In the genomic region with DNA sequence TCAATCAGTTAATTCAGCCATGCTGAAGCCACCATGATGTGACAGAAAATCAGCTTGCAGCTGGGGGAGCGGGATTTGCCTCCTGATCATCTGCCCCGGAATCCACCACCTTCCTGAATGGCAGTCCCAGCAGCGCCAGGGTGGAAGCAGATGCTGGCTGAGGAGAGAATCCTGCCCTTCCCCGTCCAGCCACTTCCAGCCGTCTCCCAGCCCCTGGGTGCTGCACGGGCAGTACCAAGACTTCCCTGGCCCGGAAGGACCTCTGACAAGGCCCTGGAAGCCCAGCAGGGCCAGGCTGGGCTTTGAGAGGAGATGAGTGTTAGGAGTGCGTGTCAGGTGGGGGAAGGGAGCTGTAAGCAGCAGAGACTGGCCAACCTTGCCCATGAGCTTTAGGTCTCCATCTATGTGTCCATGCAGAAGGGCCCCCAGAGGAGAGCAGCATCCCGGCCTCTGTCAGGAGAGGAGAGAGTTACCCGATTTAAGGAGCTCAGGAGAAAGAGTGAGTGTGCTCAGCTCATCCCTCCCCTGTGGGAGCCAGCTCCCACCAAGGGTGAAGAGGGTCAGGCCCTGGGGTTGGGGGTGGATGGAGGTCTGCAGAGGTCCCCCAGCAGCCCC, we compare ENCODE assay signal across 16 cellular contexts.
DNase-seq lines count a peak whose midpoint lies in the region; ATAC-seq and TF ChIP-seq lines count a peak whose summit lies in the region.
"Had no signal": no experiment of that assay in that cellular context is flagged by ENCODE, and none has a peak within 500 bp of the region (broad histone marks: within the 10 kb centered on the region; RNA-seq: fewer than 3 reads in every experiment).

No MANE protein-coding gene starts in this region.

- H3K27me3 ChIP-seq in Loucy (ENCODE audit: insufficient read depth, low read length, poor library complexity, severe bottlenecking) (no peaks in the 10 kb centered on the region), endodermal cell (ENCODE audit: control insufficient read depth, insufficient read depth, low read length, poor library complexity, severe bottlenecking) (no peaks in the 10 kb centered on the region), psoas muscle (ENCODE audit: insufficient read depth in 3 of 3, low read length in 2 of 3) (no peaks in the 10 kb centered on the region)
- H3K27me3 ChIP-seq: SJCRH30 had no signal

- H3K9ac ChIP-seq in Loucy (ENCODE audit: low read depth, low read length, poor library complexity, severe bottlenecking): peak overlapping the region; percentile 62
- H3K9ac ChIP-seq in endodermal cell (ENCODE audit: extremely low read depth, low read length, poor library complexity, severe bottlenecking): no peak overlapping the region

- H3K4me1 Mint-ChIP-seq in activated CD8-positive, alpha-beta T cell treated with anti-CD3 and anti-CD28 coated beads, Interleukin-2, amount 10 ng/mL, durations not matched to agents 7 days and 5 days (ENCODE audit: low read depth): peaks cover 23% of the 10 kb centered on the region
- H3K4me1 Mint-ChIP-seq in activated CD8-positive, alpha-beta T cell treated with anti-CD3 and anti-CD28 coated beads for 36 hours (ENCODE audit: low read depth): peaks cover 13% of the 10 kb centered on the region
- peaks cover 3% of the 10 kb centered on the region for H3K4me1 Mint-ChIP-seq in endodermal cell
- peaks cover 9 to 22% of the 10 kb centered on the region in 2 donors for H3K4me1 Mint-ChIP-seq in stimulated activated naive B cell treated with anti-CD40 and anti-IgM and Interleukin-4, amounts not matched to agents 10 μg/mL and 1 μg/mL and 100 μg/mL, for 72 hours

- intact Hi-C loops in activated CD8-positive, alpha-beta T cell treated with anti-CD3 and anti-CD28 coated beads for 36 hours (cut with micrococcal nuclease): no loop called here
- intact Hi-C loops in psoas muscle (cut with DNase I): no loop called here

- peak overlapping the region; percentile 83 for H3K4me2 ChIP-seq in Loucy (ENCODE audit: low read depth, low read length, poor library complexity, severe bottlenecking)

- no peaks in the 10 kb centered on the region for H3K79me2 ChIP-seq in Loucy (ENCODE audit: insufficient read depth, low read length)

- no peak for DNase-seq in activated CD8-positive, alpha-beta T cell treated with anti-CD3 and anti-CD28 coated beads, Interleukin-2, amount 10 ng/mL, durations not matched to agents 7 days and 5 days
- no peak for DNase-seq in activated CD8-positive, alpha-beta T cell treated with anti-CD3 and anti-CD28 coated beads for 36 hours
- DNase-seq in endodermal cell (peak; percentile 51), psoas muscle (no peak)
- no peak for DNase-seq in stimulated activated naive B cell treated with anti-CD40 and anti-IgM and Interleukin-4, amounts not matched to agents 10 μg/mL and 1 μg/mL and 100 μg/mL, for 72 hours
- DNase-seq in NK-92 treated with Interleukin-12 subunit alpha and Interleukin-12 subunit beta, amount 100 ng/mL, for 24 hours (lab: John Stamatoyannopoulos, UW): no peak
- DNase-seq: 8988T, COR-L47, H7, NCI-H187, NCI-H446, NCI-H69, SJCRH30 had no signal

- H3K4me1 ChIP-seq in Loucy (ENCODE audit: insufficient read depth, low read length, poor library complexity, severe bottlenecking): peaks cover 20% of the 10 kb centered on the region
- H3K4me1 ChIP-seq in endodermal cell (ENCODE audit: control insufficient read depth, insufficient read depth, low read length): no peaks in the 10 kb centered on the region
- no peaks in the 10 kb centered on the region for H3K4me1 ChIP-seq in psoas muscle

- no peaks in the 10 kb centered on the region for H3K9me3 Mint-ChIP-seq in activated CD8-positive, alpha-beta T cell treated with anti-CD3 and anti-CD28 coated beads, Interleukin-2, amount 10 ng/mL, durations not matched to agents 7 days and 5 days (ENCODE audit: insufficient read depth)
- H3K9me3 Mint-ChIP-seq in activated CD8-positive, alpha-beta T cell treated with anti-CD3 and anti-CD28 coated beads for 36 hours: peaks cover 5% of the 10 kb centered on the region
- peaks cover 19% of the 10 kb centered on the region for H3K9me3 Mint-ChIP-seq in endodermal cell
- H3K9me3 Mint-ChIP-seq in stimulated activated naive B cell treated with anti-CD40 and anti-IgM and Interleukin-4, amounts not matched to agents 10 μg/mL and 1 μg/mL and 100 μg/mL, for 72 hours: peaks cover 0 to 6% of the 10 kb centered on the region in 2 donors

- H3K9me3 ChIP-seq in Loucy (ENCODE audit: insufficient read depth, low read depth, low read length) (no peaks in the 10 kb centered on the region; the same call in 1 of the 2 replicates), endodermal cell (ENCODE audit: control insufficient read depth, low read length) (peaks cover 13% of the 10 kb centered on the region), psoas muscle (peaks cover 9% of the 10 kb centered on the region)

- H3F3A ChIP-seq in Loucy (ENCODE audit: low read depth): no peaks in the 10 kb centered on the region

- H3K36me3 ChIP-seq in Loucy (ENCODE audit: insufficient read depth, low read length) (no peaks in the 10 kb centered on the region), endodermal cell (ENCODE audit: control insufficient read depth, insufficient read depth, low read length) (no peaks in the 10 kb centered on the region), psoas muscle (ENCODE audit: insufficient read depth in 1 of 2, low read depth in 1 of 2) (no peaks in the 10 kb centered on the region)
- H3K36me3 ChIP-seq: SJCRH30 had no signal

- peaks cover 3% of the 10 kb centered on the region for H3K27me3 Mint-ChIP-seq in activated CD8-positive, alpha-beta T cell treated with anti-CD3 and anti-CD28 coated beads, Interleukin-2, amount 10 ng/mL, durations not matched to agents 7 days and 5 days (ENCODE audit: low read depth)
- H3K27me3 Mint-ChIP-seq in activated CD8-positive, alpha-beta T cell treated with anti-CD3 and anti-CD28 coated beads for 36 hours: no peaks in the 10 kb centered on the region
- no peaks in the 10 kb centered on the region for H3K27me3 Mint-ChIP-seq in endodermal cell (ENCODE audit: insufficient read depth)
- H3K27me3 Mint-ChIP-seq in stimulated activated naive B cell treated with anti-CD40 and anti-IgM and Interleukin-4, amounts not matched to agents 10 μg/mL and 1 μg/mL and 100 μg/mL, for 72 hours: no peaks in the 10 kb centered on the region

- TF ChIP-seq CTCF in activated CD8-positive, alpha-beta T cell treated with anti-CD3 and anti-CD28 coated beads for 36 hours (IDR thresholded peaks at IDR 0.05): no peak
- TF ChIP-seq CTCF in Loucy (conservative IDR thresholded peaks at IDR 0.05; ENCODE audit: low read length) (no peak), endodermal cell (conservative IDR thresholded peaks at IDR 0.05) (no peak), psoas muscle (IDR thresholded peaks at IDR 0.05) (no peak)

- H3K27ac ChIP-seq in endodermal cell (ENCODE audit: low read depth, low read length): no peak overlapping the region
- H3K27ac ChIP-seq in psoas muscle: no peak overlapping the region
- H3K27ac ChIP-seq: SJCRH30 had no signal

- CTCF ChIA-PET in activated CD8-positive, alpha-beta T cell treated with anti-CD3 and anti-CD28 coated beads, Interleukin-2, amount 10 ng/mL, durations not matched to agents 7 days and 5 days (lab: Charles Lee): interaction anchor here (1.8 to 2.8 kb wide), 2 partner anchors 9 to 14 kb away, joined by 6 to 24 read pairs; no protein-coding TSS in a partner anchor
- CTCF ChIA-PET in activated CD8-positive, alpha-beta T cell treated with anti-CD3 and anti-CD28 coated beads for 36 hours (lab: Charles Lee): interaction anchor here (2.9 kb wide), 1 partner anchor 9 kb away, joined by 21 read pairs; no protein-coding TSS in a partner anchor

- H3K27ac Mint-ChIP-seq in activated CD8-positive, alpha-beta T cell treated with anti-CD3 and anti-CD28 coated beads, Interleukin-2, amount 10 ng/mL, durations not matched to agents 7 days and 5 days: peak overlapping the region; percentile 85
- H3K27ac Mint-ChIP-seq in activated CD8-positive, alpha-beta T cell treated with anti-CD3 and anti-CD28 coated beads for 36 hours: no peak overlapping the region
- H3K27ac Mint-ChIP-seq in endodermal cell: no peak overlapping the region
- peak overlapping the region; percentile 75 for H3K27ac Mint-ChIP-seq in stimulated activated naive B cell treated with anti-CD40 and anti-IgM and Interleukin-4, amounts not matched to agents 10 μg/mL and 1 μg/mL and 100 μg/mL, for 72 hours
- H3K27ac Mint-ChIP-seq: CD14-positive monocyte had no signal

- no peaks in the 10 kb centered on the region for H4K20me1 ChIP-seq in Loucy (ENCODE audit: insufficient read depth, low read length, poor library complexity, severe bottlenecking)

- 90 to 100% methylated on average over 7 to 10 of the region's 10 CpGs for WGBS in endodermal cell (ENCODE audit: insufficient coverage in 1 of 2, insufficient read length in 1 of 2), 2 experiments
- WGBS in psoas muscle, 3 donors: 87 to 90% (median 87%) methylated on average over 10 of the region's 10 CpGs

- H2AFZ ChIP-seq in Loucy (ENCODE audit: low read length): peak overlapping the region; percentile 24

- peaks cover 5% of the 10 kb centered on the region for H3K36me3 Mint-ChIP-seq in activated CD8-positive, alpha-beta T cell treated with anti-CD3 and anti-CD28 coated beads, Interleukin-2, amount 10 ng/mL, durations not matched to agents 7 days and 5 days (ENCODE audit: low read depth)
- peaks cover 3% of the 10 kb centered on the region for H3K36me3 Mint-ChIP-seq in activated CD8-positive, alpha-beta T cell treated with anti-CD3 and anti-CD28 coated beads for 36 hours (ENCODE audit: low read depth)
- peaks cover 7% of the 10 kb centered on the region for H3K36me3 Mint-ChIP-seq in endodermal cell (ENCODE audit: low read depth)
- H3K36me3 Mint-ChIP-seq in stimulated activated naive B cell treated with anti-CD40 and anti-IgM and Interleukin-4, amounts not matched to agents 10 μg/mL and 1 μg/mL and 100 μg/mL, for 72 hours: peaks cover 18 to 35% of the 10 kb centered on the region in 2 donors

- H3K4me3 ChIP-seq in Loucy (ENCODE audit: low read length, poor library complexity, severe bottlenecking) (peak overlapping the region; percentile 65), endodermal cell (ENCODE audit: low read length) (no peak overlapping the region), psoas muscle (no peak overlapping the region)
- H3K4me3 ChIP-seq: SJCRH30 had no signal

- no peak for ATAC-seq in activated CD8-positive, alpha-beta T cell treated with anti-CD3 and anti-CD28 coated beads, Interleukin-2, amount 10 ng/mL, durations not matched to agents 7 days and 5 days
- no peak for ATAC-seq in activated CD8-positive, alpha-beta T cell treated with anti-CD3 and anti-CD28 coated beads for 36 hours
- ATAC-seq in stimulated activated naive B cell treated with anti-CD40 and anti-IgM and Interleukin-4, amounts not matched to agents 10 μg/mL and 1 μg/mL and 100 μg/mL, for 72 hours (replicated peaks): no peak
- no peak for ATAC-seq in HG03108 (IDR thresholded peaks at IDR 0.05; ENCODE audit: unreplicated experiment)
- ATAC-seq in psoas muscle: no peak

- POLR2A ChIA-PET in activated CD8-positive, alpha-beta T cell treated with anti-CD3 and anti-CD28 coated beads, Interleukin-2, amount 10 ng/mL, durations not matched to agents 7 days and 5 days (lab: Charles Lee): interaction anchor here (0.7 to 0.9 kb wide), 2 partner anchors 9 to 315 kb away, joined by 3 to 5 read pairs; no protein-coding TSS in a partner anchor
- POLR2A ChIA-PET in activated CD8-positive, alpha-beta T cell treated with anti-CD3 and anti-CD28 coated beads for 36 hours (lab: Charles Lee): interaction anchor here (0.7 kb wide), 1 partner anchor 520 kb away, joined by 3 read pairs; no protein-coding TSS in a partner anchor

- H3K4me3 Mint-ChIP-seq in activated CD8-positive, alpha-beta T cell treated with anti-CD3 and anti-CD28 coated beads, Interleukin-2, amount 10 ng/mL, durations not matched to agents 7 days and 5 days: peak overlapping the region; percentile 33
- H3K4me3 Mint-ChIP-seq in activated CD8-positive, alpha-beta T cell treated with anti-CD3 and anti-CD28 coated beads for 36 hours: no peak overlapping the region
- H3K4me3 Mint-ChIP-seq in endodermal cell: no peak overlapping the region
- H3K4me3 Mint-ChIP-seq in stimulated activated naive B cell treated with anti-CD40 and anti-IgM and Interleukin-4, amounts not matched to agents 10 μg/mL and 1 μg/mL and 100 μg/mL, for 72 hours: no peak overlapping the region

- no peaks in the 10 kb centered on the region for H3K9me2 ChIP-seq in Loucy (replicated peaks; ENCODE audit: low read depth, low read length)

Comparison
In these comparisons a context has a peak if more than half of its experiments do, and no peak if none do; other contexts are left out.
1. H3K27ac Mint-ChIP-seq: peak in activated CD8-positive, alpha-beta T cell treated with anti-CD3 and anti-CD28 coated beads, Interleukin-2, amount 10 ng/mL, durations not matched to agents 7 days and 5 days (single experiment) and stimulated activated naive B cell treated with anti-CD40 and anti-IgM and Interleukin-4, amounts not matched to agents 10 μg/mL and 1 μg/mL and 100 μg/mL, for 72 hours (single experiment); none in activated CD8-positive, alpha-beta T cell treated with anti-CD3 and anti-CD28 coated beads for 36 hours (single experiment) and endodermal cell (single experiment).